ENCODE assay signal across 9 cellular contexts in the genomic region with DNA sequence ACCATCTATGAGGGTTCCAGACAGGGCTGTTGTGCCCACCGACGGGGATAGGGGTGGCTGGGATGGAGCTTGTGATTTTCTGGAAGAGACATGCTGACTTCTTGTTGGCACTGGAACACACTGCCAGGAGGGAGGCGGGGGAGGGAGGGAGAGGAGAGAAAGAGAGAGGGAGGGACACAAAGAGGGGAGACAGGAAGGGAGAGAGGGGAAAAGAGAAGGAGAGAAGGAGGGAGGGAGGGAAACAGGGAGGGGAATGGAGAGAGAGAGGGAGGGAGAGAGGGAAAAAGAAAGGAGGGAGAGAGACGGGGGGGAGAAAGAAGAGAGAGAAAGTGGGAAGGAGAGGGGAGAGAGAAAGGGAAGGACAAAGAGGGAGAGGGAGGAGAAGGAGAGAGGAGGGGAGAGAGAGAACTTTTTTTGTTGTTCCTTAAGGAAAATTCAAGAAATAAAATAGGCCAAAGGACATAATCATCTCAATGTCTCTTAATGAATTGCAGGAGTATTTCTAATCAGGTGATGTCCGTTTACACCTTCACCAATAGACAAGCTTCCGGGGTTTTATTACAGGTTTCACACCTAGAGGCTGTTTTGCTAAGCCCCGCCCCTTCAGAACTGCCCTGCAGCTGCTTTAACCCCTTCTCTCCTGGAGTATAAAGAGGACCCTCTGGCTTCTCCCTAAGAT.
DNase-seq lines count a peak whose midpoint lies in the region; ATAC-seq, FAIRE-seq and TF ChIP-seq lines count a peak whose summit lies in the region.
"Had no signal": no experiment of that assay in that cellular context is flagged by ENCODE, and none has a peak within 500 bp of the region (broad histone marks: within the 10 kb centered on the region; RNA-seq: fewer than 3 reads in every experiment).

No MANE protein-coding gene starts in this region.

- H3K9ac ChIP-seq in neural progenitor cell = no peak overlapping the region

- peaks cover 11% of the 10 kb centered on the region for H3K36me3 Mint-ChIP-seq in chondrocyte (ENCODE audit: low read depth)
- peaks cover 9% of the 10 kb centered on the region for H3K36me3 Mint-ChIP-seq in neural progenitor cell

- TF ChIP-seq CTCF in chondrocyte (IDR thresholded peaks at IDR 0.05) (no peak), neural progenitor cell (IDR thresholded peaks at IDR 0.05) (no peak)

- no peaks in the 10 kb centered on the region for H3K9me3 Mint-ChIP-seq in chondrocyte (ENCODE audit: low read depth)
- H3K9me3 Mint-ChIP-seq in neural progenitor cell = no peaks in the 10 kb centered on the region

- H3K4me3 ChIP-seq in neural progenitor cell = peak overlapping the region; percentile 35

- no peaks in the 10 kb centered on the region for H3K27me3 Mint-ChIP-seq in chondrocyte (ENCODE audit: low read depth)
- peaks cover 2% of the 10 kb centered on the region for H3K27me3 Mint-ChIP-seq in neural progenitor cell (ENCODE audit: insufficient read depth, low read depth)

- H3K9me3 ChIP-seq in neural progenitor cell (ENCODE audit: low read depth) = no peaks in the 10 kb centered on the region

- no peaks in the 10 kb centered on the region for H3K36me3 ChIP-seq in neural progenitor cell

- H3K27ac Mint-ChIP-seq in chondrocyte (ENCODE audit: unreplicated experiment) = peak overlapping the region; percentile 32
- H3K27ac Mint-ChIP-seq in neural progenitor cell = peak overlapping the region; percentile 88

- peaks cover 6% of the 10 kb centered on the region for H3K4me1 Mint-ChIP-seq in chondrocyte (ENCODE audit: low read depth)
- peaks cover 24% of the 10 kb centered on the region for H3K4me1 Mint-ChIP-seq in neural progenitor cell

- H3K79me2 ChIP-seq in neural progenitor cell (ENCODE audit: low read depth) = no peaks in the 10 kb centered on the region

- H3K4me2 ChIP-seq in neural progenitor cell = peak overlapping the region; percentile 52

- peaks cover 31% of the 10 kb centered on the region for H3K27me3 ChIP-seq in neural progenitor cell

- H3F3A ChIP-seq in neural progenitor cell (ENCODE audit: low read depth) = peaks cover 3% of the 10 kb centered on the region

- no peak for FAIRE-seq in urothelium cell line (lab: Jason Lieb, UNC)

- H4K20me1 ChIP-seq in neural progenitor cell (ENCODE audit: low read depth) = peaks cover 9% of the 10 kb centered on the region

- DNase-seq in DMS53 treated with DMSO at 0.1 percent for 48 hours (lab: John Stamatoyannopoulos, UW; ENCODE audit: unreplicated experiment) (peak; percentile 53), NCI-H2029 treated with DMSO at 0.1 percent for 48 hours (lab: John Stamatoyannopoulos, UW) (peak; percentile 48), chondrocyte (ENCODE audit: low spot score) (no peak), neural progenitor cell (ENCODE audit: low spot score) (peak; percentile 64), urothelium cell line (ENCODE audit: low spot score) (no peak), KBM-7 (no peak)
- DNase-seq: activated CD8-positive, alpha-beta memory T cell treated with anti-CD3 and anti-CD28 coated beads, Interleukin-2, amount 50 U/mL, for 4 hours had no signal

- H3K4me1 ChIP-seq in neural progenitor cell = peaks cover 8% of the 10 kb centered on the region

- in situ Hi-C loops in KBM-7 (cut with MboI; ENCODE audit: low pct_unique_long_range_greater_than_20kb, low sequenced_read_pairs) = loop anchor here (10.0 kb wide), 1 partner anchor 67 kb away; no protein-coding TSS in a partner anchor

- no peak overlapping the region for H3K4me3 Mint-ChIP-seq in chondrocyte (ENCODE audit: unreplicated experiment)
- no peak overlapping the region for H3K4me3 Mint-ChIP-seq in neural progenitor cell

- H3K27ac ChIP-seq in neural progenitor cell = no peak overlapping the region

- H2AFZ ChIP-seq in neural progenitor cell (replicated peaks) = peak overlapping the region; percentile 70

- ATAC-seq in GM21529 (IDR thresholded peaks at IDR 0.05; ENCODE audit: unreplicated experiment) (no peak), GM19397 (IDR thresholded peaks at IDR 0.05; ENCODE audit: unreplicated experiment) (no peak)

Comparison
In these comparisons a context has a peak if more than half of its experiments do, and no peak if none do; other contexts are left out.
1. DNase-seq: peak in DMS53 treated with DMSO at 0.1 percent for 48 hours (single experiment), NCI-H2029 treated with DMSO at 0.1 percent for 48 hours (single experiment) and neural progenitor cell (single experiment); none in chondrocyte (single experiment), urothelium cell line (single experiment) and KBM-7 (single experiment).